Comparison of ENCODE assay signal across 8 cellular contexts in the genomic region with DNA sequence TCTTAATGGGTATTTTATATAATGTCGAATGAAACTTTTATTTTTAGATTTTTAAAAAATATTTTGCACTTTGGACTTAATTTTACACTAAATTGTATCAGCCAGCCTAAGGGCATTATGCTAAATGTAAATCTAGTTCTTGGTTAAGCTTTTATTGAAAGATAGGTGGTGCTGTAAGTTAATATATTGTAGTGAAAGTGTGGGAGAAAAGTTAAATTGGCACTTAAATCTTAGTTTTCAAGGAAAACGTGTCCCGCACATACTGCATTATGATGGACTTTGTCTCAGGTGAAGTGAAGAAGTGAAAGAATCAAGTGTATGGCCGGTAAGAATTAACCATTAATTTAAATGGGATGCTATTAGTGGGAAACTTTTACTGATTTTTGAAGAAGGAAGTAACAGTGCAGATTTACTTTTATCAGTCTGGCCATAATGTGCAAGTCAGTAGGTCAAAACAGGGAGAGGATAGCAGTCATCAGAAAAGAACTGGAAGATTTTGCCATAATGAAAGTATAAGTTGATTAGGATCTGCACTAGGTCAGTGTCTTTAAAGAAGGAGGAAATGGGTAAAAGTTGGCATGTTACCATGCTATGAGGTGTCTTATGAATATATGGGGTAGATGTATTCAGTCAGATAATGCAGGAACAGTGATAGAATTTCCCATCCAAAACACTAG.
A peak's percentile ranks its signal among the peaks of the same experiment; 100 is the strongest.
DNase-seq lines count a peak whose midpoint lies in the region; ATAC-seq and TF ChIP-seq lines count a peak whose summit lies in the region.

No MANE protein-coding gene starts in this region.

- TF ChIP-seq CTCF in 22Rv1 (IDR thresholded peaks at IDR 0.05) (peak; percentile 50), GM12873 (IDR thresholded peaks at IDR 0.05; ENCODE audit: insufficient read depth, low read depth, low read length, missing control alignments) (peak; percentile 9), fibroblast of villous mesenchyme (IDR thresholded peaks at IDR 0.05; ENCODE audit: insufficient read depth, low read depth, low read length) (peak; percentile 47), tibial nerve (IDR thresholded peaks at IDR 0.05) (peak; percentile 31 to 57 (median 52))

- H3K27ac ChIP-seq in 22Rv1 (no peak overlapping the region), tibial nerve (no peak overlapping the region)

- no peaks in the 10 kb centered on the region for H3K4me1 ChIP-seq in tibial nerve

- no peak overlapping the region for H3K4me3 ChIP-seq in fibroblast of villous mesenchyme (ENCODE audit: low read depth, low read length)
- no peak overlapping the region for H3K4me3 ChIP-seq in tibial nerve

- peak overlapping the region; percentile 87 for H3K4me3 Mint-ChIP-seq in T-helper 17 cell

- H3K27ac Mint-ChIP-seq in T-helper 17 cell: peak overlapping the region; percentile 96

- TF ChIP-seq POLR2A in tibial nerve (IDR thresholded peaks at IDR 0.05): no peak

- H3K27me3 Mint-ChIP-seq in T-helper 17 cell: no peaks in the 10 kb centered on the region

- no peaks in the 10 kb centered on the region for H3K9me3 ChIP-seq in T-helper 17 cell (ENCODE audit: control insufficient read depth, low read length, poor library complexity, severe bottlenecking)
- H3K9me3 ChIP-seq in tibial nerve: no peaks in the 10 kb centered on the region

- H3K36me3 ChIP-seq in tibial nerve: peaks cover 0 to 12% (median 0%) of the 10 kb centered on the region in 3 donors

- H3K4me1 Mint-ChIP-seq in T-helper 17 cell: peaks cover 18% of the 10 kb centered on the region

- WGBS in tibial nerve, 2 donors: 48 to 50% methylated on average over 4 of the region's 4 CpGs

- H3K27me3 ChIP-seq in tibial nerve: no peaks in the 10 kb centered on the region

- TF ChIP-seq EP300 in tibial nerve (IDR thresholded peaks at IDR 0.05): no peak

- H3K36me3 Mint-ChIP-seq in T-helper 17 cell (ENCODE audit: low read depth): no peaks in the 10 kb centered on the region

- ATAC-seq in T-helper 17 cell (peak; percentile 71), HG03025 (IDR thresholded peaks at IDR 0.05; ENCODE audit: low FRiP score, unreplicated experiment) (no peak), GM19397 (IDR thresholded peaks at IDR 0.05; ENCODE audit: unreplicated experiment) (no peak), GM19351 (IDR thresholded peaks at IDR 0.05; ENCODE audit: unreplicated experiment) (no peak)

- DNase-seq in T-helper 17 cell (no peak), fibroblast of villous mesenchyme (ENCODE audit: low read depth) (peak; percentile 50), tibial nerve (ENCODE audit: low spot score in 2 of 2) (no peak)
